ENCODE assay signal across 24 cellular contexts in the genomic region with DNA sequence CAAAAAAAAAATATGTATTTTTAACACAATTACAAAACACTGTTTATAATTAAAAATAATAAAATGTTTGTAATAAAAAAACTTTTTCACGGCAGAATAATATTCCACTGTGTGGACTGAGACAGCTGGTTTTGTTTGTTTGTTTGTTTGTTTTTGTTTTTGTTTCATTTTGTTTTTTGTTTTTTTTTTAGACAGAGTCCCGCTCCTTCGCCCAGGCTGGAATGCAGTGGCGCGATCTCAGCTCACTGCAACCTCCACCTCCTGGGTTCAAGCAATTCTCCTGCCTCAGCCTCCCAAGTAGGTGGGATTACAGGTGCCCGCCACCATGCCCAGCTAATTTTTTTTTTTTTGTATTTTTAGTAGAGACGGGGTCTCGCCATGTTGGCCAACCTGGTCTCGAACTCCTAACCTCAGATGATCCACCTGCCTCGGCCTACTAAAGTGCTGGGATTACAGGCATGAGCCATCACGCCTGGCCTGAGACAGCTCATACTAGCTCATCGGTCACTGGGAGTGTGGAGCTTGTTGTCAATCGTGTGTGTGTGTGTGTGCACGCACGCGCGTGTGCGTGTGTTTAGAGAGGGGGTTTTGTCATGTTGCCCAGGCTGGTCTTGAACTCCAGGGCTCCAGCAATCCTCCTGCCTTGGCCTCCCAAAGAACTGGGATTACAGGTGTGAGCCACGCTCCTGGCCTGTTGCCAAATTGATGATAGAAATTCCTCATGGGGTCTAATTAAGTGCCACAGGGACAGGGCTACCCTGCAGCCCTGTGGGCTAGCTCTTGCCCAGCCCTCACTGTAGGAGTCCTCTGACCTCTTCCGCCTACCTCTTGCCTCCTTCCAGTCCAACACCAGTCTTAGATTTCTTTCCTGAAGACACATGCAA. TPM values are rescaled to one million over a fixed set of nuclear protein-coding genes. Genes with fewer than 3 reads are reported as not detected.
"Had no signal": no experiment of that assay in that cellular context is flagged by ENCODE, and none has a peak within 500 bp of the region (broad histone marks: within the 10 kb centered on the region; RNA-seq: fewer than 3 reads in every experiment).

No MANE protein-coding gene starts in this region.

- H3K4me3 Mint-ChIP-seq: activated CD4-positive, alpha-beta T cell treated with anti-CD3 and anti-CD28 coated beads, Interleukin-2, amount 10 ng/mL, durations not matched to agents 7 days and 5 days; activated CD8-positive, alpha-beta memory T cell treated with anti-CD3 and anti-CD28 coated beads, Interleukin-2, amount 10 ng/mL, durations not matched to agents 7 days and 5 days; activated CD8-positive, alpha-beta T cell treated with anti-CD3 and anti-CD28 coated beads for 36 hours; activated naive CD4-positive, alpha-beta T cell treated with anti-CD3 and anti-CD28 coated beads, Interleukin-2, amount 50 U/mL, for 24 hours; stimulated activated naive CD8-positive, alpha-beta T cell treated with anti-CD3 and anti-CD28 coated beads, Interleukin-15, Interleukin-2, amounts not matched to agents 100 ng/mL and 50 ng/mL, for 24 hours had no signal

- H3K9me3 Mint-ChIP-seq: activated CD4-positive, alpha-beta T cell treated with anti-CD3 and anti-CD28 coated beads, Interleukin-2, amount 10 ng/mL, durations not matched to agents 7 days and 5 days; activated CD8-positive, alpha-beta T cell treated with anti-CD3 and anti-CD28 coated beads for 36 hours; activated naive CD4-positive, alpha-beta T cell treated with anti-CD3 and anti-CD28 coated beads, Interleukin-2, amount 50 U/mL, for 24 hours; stimulated activated naive CD8-positive, alpha-beta T cell treated with anti-CD3 and anti-CD28 coated beads, Interleukin-15, Interleukin-2, amounts not matched to agents 100 ng/mL and 50 ng/mL, for 24 hours had no signal

- H3K27me3 ChIP-seq: pancreas, thyroid gland had no signal

- H3K36me3 Mint-ChIP-seq: activated CD8-positive, alpha-beta memory T cell treated with anti-CD3 and anti-CD28 coated beads, Interleukin-2, amount 10 ng/mL, durations not matched to agents 7 days and 5 days; activated naive CD4-positive, alpha-beta T cell treated with anti-CD3 and anti-CD28 coated beads, Interleukin-2, amount 50 U/mL, for 24 hours; naive B cell had no signal

- ATAC-seq: activated CD8-positive, alpha-beta memory T cell treated with anti-CD3 and anti-CD28 coated beads, Interleukin-2, amount 10 ng/mL, durations not matched to agents 7 days and 5 days; activated CD8-positive, alpha-beta T cell treated with anti-CD3 and anti-CD28 coated beads for 36 hours; body of pancreas; heart left ventricle; left cardiac atrium; pancreas; right cardiac atrium had no signal

- H3K9me3 ChIP-seq: body of pancreas, heart left ventricle, pancreas, thyroid gland had no signal

- H3K27ac Mint-ChIP-seq: activated CD4-positive, alpha-beta T cell treated with anti-CD3 and anti-CD28 coated beads, Interleukin-2, amount 10 ng/mL, durations not matched to agents 7 days and 5 days; activated CD8-positive, alpha-beta memory T cell treated with anti-CD3 and anti-CD28 coated beads, Interleukin-2, amount 10 ng/mL, durations not matched to agents 7 days and 5 days; activated CD8-positive, alpha-beta T cell treated with anti-CD3 and anti-CD28 coated beads for 36 hours; stimulated activated naive CD8-positive, alpha-beta T cell treated with anti-CD3 and anti-CD28 coated beads, Interleukin-15, Interleukin-2, amounts not matched to agents 100 ng/mL and 50 ng/mL, for 24 hours had no signal

- DNase-seq: activated CD4-positive, alpha-beta T cell treated with anti-CD3 and anti-CD28 coated beads, Interleukin-2, amount 10 ng/mL, durations not matched to agents 7 days and 5 days; activated CD4-positive, CD25-positive, alpha-beta regulatory T cell treated with anti-CD3 and anti-CD28 coated beads, Interleukin-2, amount 50 U/mL, for 72 hours; activated CD8-positive, alpha-beta memory T cell treated with anti-CD3 and anti-CD28 coated beads, Interleukin-2, amount 10 ng/mL, durations not matched to agents 7 days and 5 days; activated CD8-positive, alpha-beta T cell treated with anti-CD3 and anti-CD28 coated beads for 36 hours; activated gamma-delta T cell; activated T-cell treated with anti-CD3 and anti-CD28 coated beads for 4 hours; anterior cingulate cortex; body of pancreas; cortex of kidney; islet precursor cell; left cardiac atrium; mesenchymal stem cell; naive B cell; stimulated activated CD4-positive, alpha-beta T cell treated with anti-CD3 and anti-CD28 coated beads, Interleukin-12 subunit alpha, Interleukin-12 subunit beta, amount 100 ng/mL, for 4 hours; T-helper 2 cell; thyroid gland had no signal

- H3K27ac ChIP-seq: body of pancreas, cardiac muscle cell, epithelial cell of prostate, heart left ventricle, pancreas, thyroid gland, VCaP had no signal

- H3K4me3 ChIP-seq: body of pancreas, cardiac muscle cell, heart left ventricle, pancreas, thyroid gland had no signal

- H3K36me3 ChIP-seq: cardiac muscle cell, heart left ventricle, pancreas, thyroid gland had no signal

RNA-seq across cellular contexts. Expression of a gene that starts 55.1 kb away (rescaled TPM):
- total RNA-seq: body of pancreas had no signal
